10 cellular contexts compared by ENCODE assay signal in the genomic region with DNA sequence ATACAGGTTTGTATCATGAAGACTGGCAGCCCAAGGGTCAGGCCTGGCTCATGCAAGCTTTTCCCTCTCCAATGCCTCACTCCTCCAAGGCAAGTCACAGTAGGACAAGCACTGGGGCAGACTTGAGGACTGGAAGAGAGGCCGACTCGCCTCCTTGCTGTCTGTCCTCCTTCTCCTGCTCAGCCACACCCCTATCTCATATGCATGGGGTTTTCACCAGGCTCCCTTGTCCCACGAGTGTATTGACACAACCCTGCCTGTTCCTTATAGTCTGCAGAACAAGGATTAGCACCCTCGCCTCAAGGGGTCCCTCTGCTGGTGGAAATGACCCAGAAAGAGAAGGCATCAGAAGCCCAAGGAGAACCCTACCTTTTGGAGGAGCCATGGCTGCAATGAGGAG.
DNase-seq lines count a peak whose midpoint lies in the region; ATAC-seq and TF ChIP-seq lines count a peak whose summit lies in the region.
"Had no signal": no experiment of that assay in that cellular context is flagged by ENCODE, and none has a peak within 500 bp of the region (broad histone marks: within the 10 kb centered on the region; RNA-seq: fewer than 3 reads in every experiment).

No MANE protein-coding gene starts in this region.

- no peaks in the 10 kb centered on the region for H3K9me3 ChIP-seq in T-helper 17 cell (ENCODE audit: control insufficient read depth, low read length, poor library complexity, severe bottlenecking)

- H3K4me3 ChIP-seq in H7 (ENCODE audit: insufficient read depth, low read depth, low read length) = no peak overlapping the region
- H3K4me3 ChIP-seq in kidney epithelial cell (ENCODE audit: low read depth, low read length) = no peak overlapping the region

- H3K36me3 ChIP-seq in H7 (replicated peaks; ENCODE audit: control insufficient read depth, insufficient read depth, low read length) (no peaks in the 10 kb centered on the region), kidney epithelial cell (ENCODE audit: control insufficient read depth, insufficient read depth, low read length) (no peaks in the 10 kb centered on the region)

- H3K27ac Mint-ChIP-seq in T-helper 17 cell = no peak overlapping the region
- H3K27ac Mint-ChIP-seq: stimulated activated memory B cell treated with anti-CD40 and anti-IgM and Interleukin-4, amounts not matched to agents 10 μg/mL and 1 μg/mL and 100 μg/mL, for 72 hours had no signal

- ATAC-seq in GM21529 (IDR thresholded peaks at IDR 0.05; ENCODE audit: unreplicated experiment) = no peak
- ATAC-seq in GM19397 (IDR thresholded peaks at IDR 0.05; ENCODE audit: unreplicated experiment) = no peak
- ATAC-seq in T-helper 17 cell = no peak
- ATAC-seq: stimulated activated memory B cell treated with anti-CD40 and anti-IgM and Interleukin-4, amounts not matched to agents 10 μg/mL and 1 μg/mL and 100 μg/mL, for 72 hours had no signal

- H3K36me3 Mint-ChIP-seq in T-helper 17 cell (ENCODE audit: low read depth) = no peaks in the 10 kb centered on the region
- H3K36me3 Mint-ChIP-seq: stimulated activated memory B cell treated with anti-CD40 and anti-IgM and Interleukin-4, amounts not matched to agents 10 μg/mL and 1 μg/mL and 100 μg/mL, for 72 hours had no signal

- TF ChIP-seq CTCF in kidney epithelial cell (IDR thresholded peaks at IDR 0.05; ENCODE audit: insufficient read depth, low read length, poor library complexity, severe bottlenecking) = peak; percentile 42

- DNase-seq in D341Med (ENCODE audit: low spot score) = peak; percentile 48
- peak; percentile 31 for DNase-seq in H7
- DNase-seq in RPMI8226 = peak; percentile 51
- no peak for DNase-seq in kidney epithelial cell (ENCODE audit: low read depth)
- DNase-seq in HuH-7 (ENCODE audit: low spot score) = no peak
- no peak for DNase-seq in T-helper 17 cell
- DNase-seq: activated T-cell treated with anti-CD3 and anti-CD28 coated beads for 4 hours had no signal

- no peaks in the 10 kb centered on the region for H3K4me1 Mint-ChIP-seq in T-helper 17 cell
- H3K4me1 Mint-ChIP-seq: stimulated activated memory B cell treated with anti-CD40 and anti-IgM and Interleukin-4, amounts not matched to agents 10 μg/mL and 1 μg/mL and 100 μg/mL, for 72 hours had no signal

- H3K27me3 Mint-ChIP-seq in T-helper 17 cell = no peaks in the 10 kb centered on the region
- H3K27me3 Mint-ChIP-seq: stimulated activated memory B cell treated with anti-CD40 and anti-IgM and Interleukin-4, amounts not matched to agents 10 μg/mL and 1 μg/mL and 100 μg/mL, for 72 hours had no signal

- H3K27me3 ChIP-seq in H7 (ENCODE audit: control insufficient read depth, insufficient read depth, low read length) (peaks cover 32% of the 10 kb centered on the region), kidney epithelial cell (ENCODE audit: control insufficient read depth, insufficient read depth, low read length) (no peaks in the 10 kb centered on the region)

- H3K4me3 Mint-ChIP-seq in T-helper 17 cell = no peak overlapping the region
- H3K4me3 Mint-ChIP-seq: stimulated activated memory B cell treated with anti-CD40 and anti-IgM and Interleukin-4, amounts not matched to agents 10 μg/mL and 1 μg/mL and 100 μg/mL, for 72 hours had no signal

Comparison
In these comparisons a context has a peak if more than half of its experiments do, and no peak if none do; other contexts are left out.
1. DNase-seq: peak in D341Med (single experiment), H7 (single experiment) and RPMI8226 (single experiment); none in kidney epithelial cell (single experiment), HuH-7 (single experiment) and T-helper 17 cell (0 of 3).